Comparison of ENCODE assay signal across 7 cellular contexts in the genomic region with DNA sequence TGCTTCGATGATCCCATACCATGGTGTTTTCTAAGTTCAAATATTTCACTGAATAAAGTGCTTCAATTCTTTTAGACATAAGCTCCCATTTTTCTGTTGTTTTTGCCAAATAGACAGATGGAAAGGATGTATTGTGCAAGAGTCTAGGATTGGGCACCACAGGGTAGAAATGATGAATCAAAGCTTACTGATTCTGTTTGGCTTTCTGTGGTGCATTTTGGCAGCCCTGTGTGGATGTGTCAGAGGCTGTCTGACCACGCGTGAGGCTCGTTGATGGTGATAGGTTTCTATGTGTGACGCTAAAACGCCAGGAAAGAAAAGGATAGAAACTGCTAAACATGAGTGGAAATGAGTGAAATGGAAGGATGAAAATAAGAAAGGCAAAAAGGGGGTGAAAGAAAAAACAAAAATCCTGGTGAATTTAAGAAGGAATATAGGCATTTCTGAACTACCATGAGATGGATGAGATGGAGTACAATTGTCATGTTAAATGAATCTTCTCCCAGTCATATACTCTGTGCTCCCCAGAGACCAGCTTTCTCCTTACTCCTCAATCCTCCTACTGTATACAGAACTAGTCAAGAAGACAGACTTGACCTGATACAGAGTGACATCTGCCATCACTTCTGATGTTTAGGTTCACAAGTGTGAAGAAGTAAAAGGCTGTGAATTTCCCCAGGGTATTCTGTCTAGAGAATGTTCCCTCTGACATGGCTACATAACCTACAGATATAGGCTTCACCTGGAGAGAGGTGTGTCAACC. TPM values are rescaled to one million over a fixed set of nuclear protein-coding genes. Genes with fewer than 3 reads are reported as not detected.
A peak's percentile ranks its signal among the peaks of the same experiment; 100 is the strongest.
DNase-seq lines count a peak whose midpoint lies in the region; ATAC-seq, FAIRE-seq and TF ChIP-seq lines count a peak whose summit lies in the region.

No MANE protein-coding gene starts in this region.

- no peaks in the 10 kb centered on the region for H3K9me3 ChIP-seq in CD8-positive, alpha-beta T cell (ENCODE audit: low read length)

- peaks cover 21% of the 10 kb centered on the region for H3K36me3 Mint-ChIP-seq in CD8-positive, alpha-beta T cell

- intact Hi-C loops in CD8-positive, alpha-beta T cell (cut with DNase I, micrococcal nuclease), result no loop called here

- CTCF ChIA-PET in CD8-positive, alpha-beta T cell (lab: Charles Lee), result interaction anchor here (1.6 kb wide), 1 partner anchor 12 kb away, joined by 4 read pairs; no protein-coding TSS in a partner anchor

- no peaks in the 10 kb centered on the region for H3K27me3 ChIP-seq in CD8-positive, alpha-beta T cell (ENCODE audit: insufficient read depth, low read length)

- no peaks in the 10 kb centered on the region for H3K27me3 Mint-ChIP-seq in CD8-positive, alpha-beta T cell (ENCODE audit: low read depth)

- H3K4me3 Mint-ChIP-seq in CD8-positive, alpha-beta T cell, result no peak overlapping the region

- no peaks in the 10 kb centered on the region for H3K9me3 Mint-ChIP-seq in CD8-positive, alpha-beta T cell

- no peak overlapping the region for H3K4me3 ChIP-seq in CD8-positive, alpha-beta T cell (ENCODE audit: low read depth, low read length)

- FAIRE-seq in RCC 7860 (lab: Jason Lieb, UNC), result peak; percentile 55

- DNase-seq in RCC 7860 (ENCODE audit: low spot score) (peak; percentile 32), fibroblast of peridontal ligament (ENCODE audit: extremely low read depth) (peak; percentile 99), NCI-H146 treated with DMSO at 0.1 percent for 48 hours (lab: John Stamatoyannopoulos, UW; ENCODE audit: unreplicated experiment) (no peak), CD1c-positive myeloid dendritic cell (ENCODE audit: extremely low spot score) (no peak)
- DNase-seq in stimulated activated CD8-positive, alpha-beta memory T cell treated with anti-CD3 and anti-CD28 coated beads, Interleukin-12 subunit alpha, Interleukin-12 subunit beta, amount 100 ng/mL, for 24 hours (ENCODE audit: extremely low read depth), result peak; percentile 14
- no peak for DNase-seq in CD8-positive, alpha-beta T cell

- POLR2A ChIA-PET in CD8-positive, alpha-beta T cell (lab: Charles Lee), result interaction anchor here (0.6 kb wide), 1 partner anchor 120 kb away, joined by 3 read pairs; no protein-coding TSS in a partner anchor

- TF ChIP-seq CTCF in CD8-positive, alpha-beta T cell (IDR thresholded peaks at IDR 0.05), result no peak

- peaks cover 16% of the 10 kb centered on the region for H3K4me1 ChIP-seq in CD8-positive, alpha-beta T cell (ENCODE audit: insufficient read depth, low read length)

- no peaks in the 10 kb centered on the region for H3K36me3 ChIP-seq in CD8-positive, alpha-beta T cell (ENCODE audit: insufficient read depth, low read length)

- no peak overlapping the region for H3K27ac Mint-ChIP-seq in CD8-positive, alpha-beta T cell

- ATAC-seq in GM21447 (IDR thresholded peaks at IDR 0.05; ENCODE audit: unreplicated experiment), result peak; percentile 47
- no peak for ATAC-seq in CD8-positive, alpha-beta T cell

- peaks cover 63% of the 10 kb centered on the region for H3K4me1 Mint-ChIP-seq in CD8-positive, alpha-beta T cell (ENCODE audit: low read depth)

- no peak overlapping the region for H3K27ac ChIP-seq in CD8-positive, alpha-beta T cell (ENCODE audit: low read depth, low read length)

RNA-seq across cellular contexts. Expression of gene ANKH, which starts 54.4 kb away (rescaled TPM):
- total RNA-seq in CD8-positive, alpha-beta T cell, result 10 to 100 TPM; 56.0 to 57.7 TPM

Comparison
In these comparisons a context has a peak if more than half of its experiments do, and no peak if none do; other contexts are left out.
1. DNase-seq: peak in RCC 7860 (single experiment), fibroblast of peridontal ligament (single experiment) and stimulated activated CD8-positive, alpha-beta memory T cell treated with anti-CD3 and anti-CD28 coated beads, Interleukin-12 subunit alpha, Interleukin-12 subunit beta, amount 100 ng/mL, for 24 hours (single experiment); none in NCI-H146 treated with DMSO at 0.1 percent for 48 hours (single experiment), CD1c-positive myeloid dendritic cell (single experiment) and CD8-positive, alpha-beta T cell (0 of 7).